9 cellular contexts compared by ENCODE assay signal in the genomic region with DNA sequence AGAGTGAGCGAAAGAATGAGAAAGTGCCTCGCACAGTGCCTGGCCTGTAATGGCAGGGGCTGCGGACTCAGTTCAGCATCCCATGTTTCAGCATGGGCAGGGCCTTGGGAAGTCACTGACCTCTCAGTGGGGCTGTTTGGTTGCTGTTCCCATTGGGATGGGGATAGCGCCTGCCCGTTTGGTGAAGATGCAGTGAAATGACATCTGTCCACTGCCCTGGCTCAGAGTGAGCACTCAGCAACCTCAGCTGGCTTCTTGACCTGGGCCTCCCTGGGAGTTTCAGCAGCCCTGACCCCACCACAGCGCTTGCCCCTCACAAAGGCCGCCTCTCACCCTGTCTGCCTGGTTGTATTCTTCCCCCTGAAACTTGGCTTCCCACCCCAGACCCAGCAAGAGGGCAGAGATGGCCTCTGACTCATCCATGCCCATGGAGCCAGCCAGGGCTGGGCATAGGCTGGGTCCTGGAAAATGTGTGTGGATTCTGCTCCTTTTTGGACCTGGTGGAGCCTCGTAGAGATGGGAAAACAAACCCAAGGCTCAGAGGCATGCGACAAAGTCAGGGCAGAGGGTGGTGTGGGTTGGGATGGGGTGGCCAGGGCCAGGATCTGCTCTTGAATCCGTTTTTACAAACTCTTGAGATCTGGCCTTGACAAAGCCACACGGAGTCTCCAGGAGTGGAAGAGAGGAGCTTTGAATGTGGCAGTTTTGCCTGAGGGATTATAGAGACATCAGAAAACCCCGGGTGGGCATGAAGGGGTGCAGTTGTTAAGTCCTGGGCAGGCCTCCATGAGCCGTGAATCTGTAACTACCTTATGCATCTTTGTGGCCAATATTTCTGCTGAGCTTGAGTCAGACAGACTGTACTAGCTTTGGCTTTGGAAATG. TPM values are rescaled to one million over a fixed set of nuclear protein-coding genes. Genes with fewer than 3 reads are reported as not detected.
DNase-seq lines count a peak whose midpoint lies in the region; ATAC-seq, FAIRE-seq and TF ChIP-seq lines count a peak whose summit lies in the region.
"Had no signal": no experiment of that assay in that cellular context is flagged by ENCODE, and none has a peak within 500 bp of the region (broad histone marks: within the 10 kb centered on the region; RNA-seq: fewer than 3 reads in every experiment).

No MANE protein-coding gene starts in this region.

- H3K4me2 ChIP-seq in K562 (ENCODE audit: insufficient read depth, low read length) = no peak overlapping the region

- no peak overlapping the region for H2AFZ ChIP-seq in K562 (ENCODE audit: low read depth, low read length)

- H3K27ac ChIP-seq in K562 (ENCODE audit: extremely low read depth, low read depth, low read length) (no peak overlapping the region), right lobe of liver (peak overlapping the region in 1 of 3 donors; percentile 90), thyroid gland (peak overlapping the region; percentile 70 to 95 (median 94))

- peaks cover 0 to 28% of the 10 kb centered on the region in 2 experiments; a peak in 3 of 5 replicates for H3K4me1 ChIP-seq in K562 (replicated peaks in 1 of 2; ENCODE audit: control insufficient read depth in 2 of 2, insufficient read depth in 2 of 2, low read length in 2 of 2)
- peaks cover 0 to 20% (median 4%) of the 10 kb centered on the region in 4 donors for H3K4me1 ChIP-seq in right lobe of liver
- H3K4me1 ChIP-seq in thyroid gland = peaks cover 12 to 26% of the 10 kb centered on the region in 2 donors

- no peaks in the 10 kb centered on the region for H3K9me1 ChIP-seq in K562 (ENCODE audit: control insufficient read depth, insufficient read depth, low read length)

- peak overlapping the region in 1 of 2 experiments; percentile 82; a peak in 2 of 4 replicates for H3K9ac ChIP-seq in K562 (ENCODE audit: insufficient read depth in 1 of 2, low read depth in 2 of 2, low read length in 2 of 2)

- peak; percentile 48 for FAIRE-seq in K562 (lab: Jason Lieb, UNC)
- FAIRE-seq: RCC 7860 had no signal

- TF ChIP-seq CTCF in K562 (IDR thresholded peaks at IDR 0.05 in 2 of 3, conservative IDR thresholded peaks at IDR 0.05 in 1 of 3; ENCODE audit: insufficient read depth in 2 of 3, low read depth in 1 of 3, low read length in 3 of 3) = no peak
- no peak for TF ChIP-seq CTCF in right lobe of liver (IDR thresholded peaks at IDR 0.05)
- TF ChIP-seq CTCF in thyroid gland (IDR thresholded peaks at IDR 0.05) = no peak

- no peak for DNase-seq in activated T-cell treated with anti-CD3 and anti-CD28 coated beads, Interleukin-2, amount 50 U/mL, for 4 hours
- DNase-seq in activated T-cell treated with anti-CD3 and anti-CD28 coated beads for 4 hours (no peak), K562 (ENCODE audit: extremely low read depth in 1 of 4, low spot score in 3 of 4) (no peak), right lobe of liver (peak in 1 of 3 donors; percentile 33), thyroid gland (no peak), D341Med (ENCODE audit: low spot score) (no peak), SKM-1 (lab: John Stamatoyannopoulos, UW; ENCODE audit: unreplicated experiment) (no peak), left lobe of liver (ENCODE audit: low spot score) (no peak)

- POLR2A ChIA-PET in K562 (lab: Yijun Ruan, JAX) = interaction anchor here (0.7 to 1.4 kb wide), 5 partner anchors 11 to 115 kb away, joined by 3 to 4 read pairs (median 3); no protein-coding TSS in a partner anchor

- peak overlapping the region; percentile 85 for H3K4me3 Mint-ChIP-seq in activated T-cell treated with anti-CD3 and anti-CD28 coated beads, Interleukin-2, amount 50 U/mL, for 4 hours

- H3K27me3 ChIP-seq in K562 (ENCODE audit: control insufficient read depth in 2 of 2, insufficient read depth in 2 of 2, low read length in 2 of 2) = no peaks in the 10 kb centered on the region
- no peaks in the 10 kb centered on the region for H3K27me3 ChIP-seq in right lobe of liver
- H3K27me3 ChIP-seq in thyroid gland = no peaks in the 10 kb centered on the region

- CTCF ChIA-PET in K562 (lab: Yijun Ruan, JAX; ENCODE audit: low intra/inter-chr PET ratio) = no interaction called here

- TF ChIP-seq POLR2A in K562 (conservative IDR thresholded peaks at IDR 0.05) = no peak
- TF ChIP-seq POLR2A in right lobe of liver (IDR thresholded peaks at IDR 0.05) = no peak
- TF ChIP-seq POLR2A in thyroid gland (IDR thresholded peaks at IDR 0.05) = no peak

- no peak for ATAC-seq in activated T-cell treated with anti-CD3 and anti-CD28 coated beads, Interleukin-2, amount 50 U/mL, for 4 hours
- no peak for ATAC-seq in K562
- ATAC-seq in right lobe of liver = peak in 1 of 4 donors; percentile 33
- ATAC-seq in left lobe of liver = no peak

- TF ChIP-seq RAD21 in K562 (CRISPR knock-in tag; conservative IDR thresholded peaks at IDR 0.05 in 1 of 2, IDR thresholded peaks at IDR 0.05 in 1 of 2) = no peak

- peaks cover 5% of the 10 kb centered on the region for H3K36me3 Mint-ChIP-seq in activated T-cell treated with anti-CD3 and anti-CD28 coated beads, Interleukin-2, amount 50 U/mL, for 4 hours (ENCODE audit: insufficient read depth)

- H3K27me3 Mint-ChIP-seq in activated T-cell treated with anti-CD3 and anti-CD28 coated beads, Interleukin-2, amount 50 U/mL, for 4 hours (ENCODE audit: low read depth) = no peaks in the 10 kb centered on the region

- H3K79me2 ChIP-seq in K562 (ENCODE audit: control insufficient read depth, insufficient read depth, low read length) = no peaks in the 10 kb centered on the region

- H3K4me1 Mint-ChIP-seq in activated T-cell treated with anti-CD3 and anti-CD28 coated beads, Interleukin-2, amount 50 U/mL, for 4 hours (ENCODE audit: low read depth) = peaks cover 27% of the 10 kb centered on the region

- no TSS peak for BruUV-seq in K562 (replicated peaks; lab: Mats Ljungman, UMichigan)

- no peaks in the 10 kb centered on the region for H3K9me3 Mint-ChIP-seq in activated T-cell treated with anti-CD3 and anti-CD28 coated beads, Interleukin-2, amount 50 U/mL, for 4 hours

- H3K36me3 ChIP-seq in K562 (ENCODE audit: control insufficient read depth, insufficient read depth, low read length) (no peaks in the 10 kb centered on the region), right lobe of liver (no peaks in the 10 kb centered on the region), thyroid gland (peaks cover under 1 to 17% of the 10 kb centered on the region in 2 donors)

- H3K9me3 ChIP-seq in K562 (replicated peaks; ENCODE audit: control insufficient read depth, insufficient read depth, low read depth, low read length) (no peaks in the 10 kb centered on the region), right lobe of liver (no peaks in the 10 kb centered on the region), thyroid gland (no peaks in the 10 kb centered on the region)

- intact Hi-C loops in K562 (cut with micrococcal nuclease) (no loop called here), right lobe of liver (cut with DNase I) (no loop called here), thyroid gland (cut with DNase I) (no loop called here)

- TF ChIP-seq EP300 in K562 (IDR thresholded peaks at IDR 0.05; ENCODE audit: low read length) = no peak

- WGBS in K562 (ENCODE audit: insufficient coverage, low coverage, missing lambda C conversion rate) = 41% methylated on average over 13 of the region's 13 CpGs
- 54% methylated on average over 5 of the region's 13 CpGs for WGBS in right lobe of liver (ENCODE audit: insufficient coverage, low coverage, low lambda C conversion rate, missing lambda C conversion rate)
- 49 to 65% methylated on average over 12 of the region's 13 CpGs for WGBS in thyroid gland, 2 donors

- no peaks in the 10 kb centered on the region for H4K20me1 ChIP-seq in K562 (replicated peaks; ENCODE audit: control insufficient read depth, insufficient read depth, low read length)

- H3K4me3 ChIP-seq in K562 = no peak overlapping the region
- peak overlapping the region; percentile 57 to 86 (median 72) for H3K4me3 ChIP-seq in right lobe of liver
- H3K4me3 ChIP-seq in thyroid gland (replicated peaks in 1 of 3) = peak overlapping the region in 2 of 3 donors; percentile 56 to 93

- in situ Hi-C loops in K562 (cut with MboI) = no loop called here

RNA-seq across cellular contexts. Expression of a gene that starts 1.2 kb away (rescaled TPM):
- 1 to 10 TPM; 6.8 to 8.3 (median 7.0) TPM for total RNA-seq in activated T-cell treated with anti-CD3 and anti-CD28 coated beads, Interleukin-2, amount 50 U/mL, for 4 hours
- 1.2 and 2.3 TPM in 2 replicates for total RNA-seq in K562 (2011; cell fraction: chromatin; rRNA removed; ENCODE audit: low replicate concordance)
- 3.8 and 4.8 TPM in 2 replicates for total RNA-seq in K562 (2011; cell fraction: nucleolus; rRNA removed)
- 2.4 and 2.9 TPM in 2 replicates for total RNA-seq in K562 (2011; cell fraction: nucleoplasm; rRNA removed)
- 0.45 and 0.86 TPM in 2 replicates for total RNA-seq in K562 (2014; rRNA removed)
- 0.58 and 0.99 TPM in 2 replicates for total RNA-seq in K562 (2014; rRNA removed; fragmentation: Illumina TruSeq; extraction: Trizol)
- total RNA-seq in K562 (2015; rRNA removed; fragmentation: Illumina TruSeq; extraction: Trizol) = 1.9 and 2.2 TPM in 2 replicates
- total RNA-seq in K562 (2021) = 2.5 and 2.8 TPM in 2 replicates
- 1.8 and 3.1 TPM in 2 replicates for polyA plus RNA-seq in K562 (2011; rRNA removed)
- polyA plus RNA-seq in K562 (2011; cell fraction: cytosol; rRNA removed) = 2.7 and 4.9 TPM in 2 replicates
- polyA plus RNA-seq in K562 (2011; cell fraction: nucleus; rRNA removed) = 2.5 and 2.6 TPM in 2 replicates
- polyA plus RNA-seq in K562 (2012) = 2.1 and 2.9 TPM in 2 replicates
- polyA plus RNA-seq in K562 (2014; fragmentation: Illumina TruSeq; extraction: Trizol) = 1.7 and 2.1 TPM in 2 replicates
- polyA plus RNA-seq in K562 (2014; fragmentation: Nextera tagmentation; extraction: Ambion mirVana) = under 1 TPM; 0.49 to 0.73 TPM
- 1.9 and 2.5 TPM in 2 replicates for polyA plus RNA-seq in K562 (2014; rRNA removed)
- 1.5 and 1.7 TPM in 2 replicates for polyA minus RNA-seq in K562 (2011; rRNA and poly(A)+ RNA removed)
- 0.95 and 7.0 TPM in 2 replicates for polyA minus RNA-seq in K562 (2011; cell fraction: cytosol; rRNA and poly(A)+ RNA removed)
- 0.67 and 1.2 TPM in 2 replicates for polyA minus RNA-seq in K562 (2011; cell fraction: nucleus; rRNA and poly(A)+ RNA removed)
- 1 to 10 TPM; 5.5 to 8.7 (median 7.1) TPM for total RNA-seq in right lobe of liver
- total RNA-seq in thyroid gland = 10 to 100 TPM in 3 of 4 donors, 1 to 10 TPM in 1; 8.3 to 14.3 (median 11.3) TPM
- 8.5 TPM for total RNA-seq in left lobe of liver

RNA-seq across cellular contexts. Expression of a gene that starts 26.2 kb away (rescaled TPM):
- under 1 TPM; 0.16 to 0.43 (median 0.22) TPM for total RNA-seq in activated T-cell treated with anti-CD3 and anti-CD28 coated beads, Interleukin-2, amount 50 U/mL, for 4 hours
- total RNA-seq in K562 (2011; cell fraction: chromatin; rRNA removed; ENCODE audit: low replicate concordance) = 1.3 and 1.6 TPM in 2 replicates
- total RNA-seq in K562 (2011; cell fraction: nucleolus; rRNA removed) = 1.4 and 2.0 TPM in 2 replicates
- total RNA-seq in K562 (2011; cell fraction: nucleoplasm; rRNA removed) = 1.1 and 1.6 TPM in 2 replicates
- 0.73 and 0.98 TPM in 2 replicates for total RNA-seq in K562 (2014; rRNA removed)
- total RNA-seq in K562 (2014; rRNA removed; fragmentation: Illumina TruSeq; extraction: Trizol) = 0.36 and 0.38 TPM in 2 replicates
- 0.07 and 0.11 TPM in 2 replicates for total RNA-seq in K562 (2015; rRNA removed; fragmentation: Illumina TruSeq; extraction: Trizol)
- total RNA-seq in K562 (2021) = 0.74 and 0.98 TPM in 2 replicates
- polyA plus RNA-seq in K562 (2011; rRNA removed) = 0.68 and 1.1 TPM in 2 replicates
- 1.1 and 2.3 TPM in 2 replicates for polyA plus RNA-seq in K562 (2011; cell fraction: cytosol; rRNA removed)
- 0.70 and 1.6 TPM in 2 replicates for polyA plus RNA-seq in K562 (2011; cell fraction: nucleus; rRNA removed)
- polyA plus RNA-seq in K562 (2012) = 0.30 and 1.1 TPM in 2 replicates
- polyA plus RNA-seq in K562 (2014; fragmentation: Illumina TruSeq; extraction: Trizol) = 0.71 and 0.97 TPM in 2 replicates
- under 1 TPM; 0.10 to 0.41 TPM for polyA plus RNA-seq in K562 (2014; fragmentation: Nextera tagmentation; extraction: Ambion mirVana)
- polyA plus RNA-seq in K562 (2014; rRNA removed) = 1.1 and 1.2 TPM in 2 replicates
- 0.53 and 0.54 TPM in 2 replicates for polyA minus RNA-seq in K562 (2011; rRNA and poly(A)+ RNA removed)
- polyA minus RNA-seq in K562 (2011; cell fraction: cytosol; rRNA and poly(A)+ RNA removed) = 0.48 TPM in 1 of 2 replicates, not detected in the other
- 0.27 and 0.56 TPM in 2 replicates for polyA minus RNA-seq in K562 (2011; cell fraction: nucleus; rRNA and poly(A)+ RNA removed)
- 1 to 10 TPM in 1 of 6 experiments, under 1 TPM in 3, not detected in 2; 0.14 to 1.1 (median 0.49) TPM for total RNA-seq in right lobe of liver
- total RNA-seq in thyroid gland = 10 to 100 TPM; 22.3 to 37.8 (median 26.9) TPM
- total RNA-seq in left lobe of liver = 0.50 TPM

RNA-seq across cellular contexts. Expression of a gene that starts 46.6 kb away (rescaled TPM):
- 100 to 1,000 TPM; 126 to 136 (median 130) TPM for total RNA-seq in activated T-cell treated with anti-CD3 and anti-CD28 coated beads, Interleukin-2, amount 50 U/mL, for 4 hours
- 37.6 and 39.9 TPM in 2 replicates for total RNA-seq in K562 (2011; cell fraction: chromatin; rRNA removed; ENCODE audit: low replicate concordance)
- 42.4 and 43.4 TPM in 2 replicates for total RNA-seq in K562 (2011; cell fraction: nucleolus; rRNA removed)
- 47.2 and 54.0 TPM in 2 replicates for total RNA-seq in K562 (2011; cell fraction: nucleoplasm; rRNA removed)
- 177 and 243 TPM in 2 replicates for total RNA-seq in K562 (2014; rRNA removed)
- total RNA-seq in K562 (2014; rRNA removed; fragmentation: Illumina TruSeq; extraction: Trizol) = 150 and 169 TPM in 2 replicates
- total RNA-seq in K562 (2015; rRNA removed; fragmentation: Illumina TruSeq; extraction: Trizol) = 136 and 144 TPM in 2 replicates
- 119 and 121 TPM in 2 replicates for total RNA-seq in K562 (2021)
- polyA plus RNA-seq in K562 (2011; rRNA removed) = 177 and 222 TPM in 2 replicates
- polyA plus RNA-seq in K562 (2011; cell fraction: cytosol; rRNA removed) = 110 and 113 TPM in 2 replicates
- polyA plus RNA-seq in K562 (2011; cell fraction: nucleus; rRNA removed) = 85.8 and 86.7 TPM in 2 replicates
- 103 and 129 TPM in 2 replicates for polyA plus RNA-seq in K562 (2012)
- polyA plus RNA-seq in K562 (2014; fragmentation: Illumina TruSeq; extraction: Trizol) = 198 and 207 TPM in 2 replicates
- polyA plus RNA-seq in K562 (2014; fragmentation: Nextera tagmentation; extraction: Ambion mirVana) = 100 to 1,000 TPM; 260 to 516 TPM
- polyA plus RNA-seq in K562 (2014; rRNA removed) = 265 and 295 TPM in 2 replicates
- polyA minus RNA-seq in K562 (2011; rRNA and poly(A)+ RNA removed) = 69.4 and 70.6 TPM in 2 replicates
- polyA minus RNA-seq in K562 (2011; cell fraction: cytosol; rRNA and poly(A)+ RNA removed) = 40.0 and 42.4 TPM in 2 replicates
- polyA minus RNA-seq in K562 (2011; cell fraction: nucleus; rRNA and poly(A)+ RNA removed) = 18.3 and 27.1 TPM in 2 replicates
- 10 to 100 TPM in 5 of 6 experiments, 1 to 10 TPM in 1; 10.0 to 17.6 (median 11.8) TPM for total RNA-seq in right lobe of liver
- 10 to 100 TPM; 42.4 to 70.5 (median 60.4) TPM for total RNA-seq in thyroid gland
- total RNA-seq in left lobe of liver = 9.5 TPM

Comparison
In these comparisons a context has a peak if more than half of its experiments do, and no peak if none do; other contexts are left out.
1. RNA of a gene that starts 26.2 kb away (total RNA-seq): 22.3 to 37.8 TPM in thyroid gland; 0.07 to 2.0 TPM in K562, 0.50 TPM in left lobe of liver (single experiment), 0.16 to 0.43 TPM in activated T-cell treated with anti-CD3 and anti-CD28 coated beads, Interleukin-2, amount 50 U/mL, for 4 hours and 0.14 to 1.1 TPM in right lobe of liver; every median in the first group is over 4 times any median in the second.